11 cellular contexts compared by ENCODE assay signal in the genomic region with DNA sequence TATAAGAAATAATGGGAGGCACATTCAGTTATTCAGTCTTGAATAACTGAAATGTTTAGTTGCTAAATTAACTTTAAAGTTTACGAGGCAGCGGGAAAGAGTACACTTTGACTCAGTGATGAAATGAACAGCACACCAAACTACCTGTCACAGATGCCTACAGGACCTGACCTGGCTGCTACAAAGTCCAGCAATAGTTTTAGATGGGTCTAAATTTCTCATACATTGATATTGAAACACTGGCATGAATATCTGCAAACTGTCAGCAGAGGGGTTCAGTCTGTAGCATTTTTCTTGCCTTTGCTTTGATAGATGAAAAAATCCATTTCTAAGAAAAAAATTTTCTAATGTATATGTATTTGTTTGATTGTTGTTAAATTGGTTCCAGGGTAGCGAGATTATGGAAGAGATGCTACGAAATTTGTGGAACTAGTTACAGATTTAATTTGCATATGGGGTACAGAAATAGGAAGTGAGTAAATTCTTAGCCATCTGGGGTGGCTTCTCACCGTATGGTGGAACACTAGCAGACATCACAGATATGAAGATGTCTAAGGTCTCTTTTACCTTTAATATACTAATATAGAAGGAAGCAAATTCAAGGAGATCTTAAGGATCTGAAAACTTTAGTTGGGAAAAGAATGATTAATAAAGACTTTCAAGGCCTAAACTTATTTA. TPM values are rescaled to one million over a fixed set of nuclear protein-coding genes. Genes with fewer than 3 reads are reported as not detected.
DNase-seq lines count a peak whose midpoint lies in the region; ATAC-seq and TF ChIP-seq lines count a peak whose summit lies in the region.
"Had no signal": no experiment of that assay in that cellular context is flagged by ENCODE, and none has a peak within 500 bp of the region (broad histone marks: within the 10 kb centered on the region; RNA-seq: fewer than 3 reads in every experiment).

No MANE protein-coding gene starts in this region.

- peak; percentile 85 for ATAC-seq in GM19025 (IDR thresholded peaks at IDR 0.05; ENCODE audit: low read depth, unreplicated experiment)
- peak; percentile 69 for ATAC-seq in GM21737 (IDR thresholded peaks at IDR 0.05; ENCODE audit: unreplicated experiment)
- ATAC-seq in HG03439 (IDR thresholded peaks at IDR 0.05; ENCODE audit: unreplicated experiment): peak; percentile 61
- ATAC-seq: activated T-helper 17 cell treated with anti-CD3 and anti-CD28 coated beads, Interleukin-2, amount 50 U/mL, for 72 hours had no signal

- H3K27ac ChIP-seq in neutrophil (peak overlapping the region; percentile 28), dorsolateral prefrontal cortex (no peak overlapping the region)
- H3K27ac ChIP-seq: cardiac muscle cell had no signal

- DNase-seq in NCI-H1930 (lab: John Stamatoyannopoulos, UW) (no peak), G401 (ENCODE audit: low spot score) (no peak), dorsolateral prefrontal cortex (no peak)
- DNase-seq: activated CD4-positive, CD25-positive, alpha-beta regulatory T cell treated with anti-CD3 and anti-CD28 coated beads, Interleukin-2, amount 50 U/mL, for 72 hours; NCI-H2107 had no signal

- no peaks in the 10 kb centered on the region for H3K4me1 ChIP-seq in neutrophil (ENCODE audit: control insufficient read depth in 1 of 2, insufficient read depth in 1 of 2, low read depth in 1 of 2, low read length in 1 of 2)

- no peak overlapping the region for H3K4me3 ChIP-seq in neutrophil (ENCODE audit: low read depth in 1 of 2, low read length in 1 of 2)
- H3K4me3 ChIP-seq in dorsolateral prefrontal cortex: no peak overlapping the region
- H3K4me3 ChIP-seq: cardiac muscle cell had no signal

- no peak for TF ChIP-seq CTCF in neutrophil (IDR thresholded peaks at IDR 0.05)
- no peak for TF ChIP-seq CTCF in dorsolateral prefrontal cortex (IDR thresholded peaks at IDR 0.05 in 54 of 56, conservative IDR thresholded peaks at IDR 0.05 in 2 of 56; ENCODE audit: low read depth in 1 of 56, partially characterized antibody in 56 of 56)

- intact Hi-C loops in dorsolateral prefrontal cortex (cut with DNase I): no loop called here

- in situ Hi-C loops in G401 (cut with HindIII; ENCODE audit: low sequenced_read_pairs): no loop called here

- H3K9me3 ChIP-seq in neutrophil: no peaks in the 10 kb centered on the region

- no peaks in the 10 kb centered on the region for H3K27me3 ChIP-seq in neutrophil
- no peaks in the 10 kb centered on the region for H3K27me3 ChIP-seq in dorsolateral prefrontal cortex
- H3K27me3 ChIP-seq: cardiac muscle cell had no signal

- H3K36me3 ChIP-seq in neutrophil: no peaks in the 10 kb centered on the region
- H3K36me3 ChIP-seq: cardiac muscle cell had no signal

RNA-seq across cellular contexts. Expression of a gene that starts 20.8 kb away (rescaled TPM):
- total RNA-seq in G401 (2014; rRNA removed; shearing (Covaris generic)): 11.7 and 13.9 TPM in 2 replicates
- total RNA-seq in dorsolateral prefrontal cortex: 100 to 1,000 TPM in 37 of 120 experiments, 10 to 100 TPM in 83; 36.8 to 242 (median 84.6) TPM
